In the genomic region with DNA sequence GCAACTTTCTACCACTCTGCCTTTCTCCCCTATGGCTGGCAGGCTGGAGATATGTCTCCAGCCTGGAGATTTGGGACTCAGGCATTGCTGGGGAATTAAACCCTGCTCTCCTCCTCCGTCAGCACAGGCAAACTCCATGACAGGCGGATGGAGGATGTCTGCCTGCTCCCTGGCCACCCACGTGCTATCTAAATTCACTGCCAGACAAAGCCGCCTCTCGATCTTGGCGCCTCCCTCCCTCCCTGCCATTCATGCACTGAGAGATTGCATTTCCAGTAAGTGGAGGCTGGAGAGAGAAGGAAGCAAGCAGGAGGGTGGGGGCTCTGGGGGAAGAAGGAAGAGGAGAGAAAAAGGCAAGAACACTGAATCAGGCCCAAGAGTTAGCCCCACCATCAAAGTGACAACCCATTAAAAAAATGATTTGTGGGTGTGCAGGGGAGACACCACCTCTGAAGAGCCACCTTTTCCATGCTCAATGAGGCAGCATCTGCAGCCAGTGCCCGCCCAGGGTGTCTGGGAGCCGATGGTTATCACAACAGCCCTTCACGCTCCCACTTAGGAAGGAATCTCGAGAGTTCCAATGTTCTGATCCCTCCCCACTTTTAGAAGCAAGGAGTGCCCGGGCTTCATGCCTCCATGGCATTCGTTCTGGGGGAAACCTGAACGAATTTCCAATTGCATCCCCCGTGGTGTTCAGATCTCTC, we compare ENCODE assay signal across 11 cellular contexts.
A peak's percentile ranks its signal among the peaks of the same experiment; 100 is the strongest.
DNase-seq lines count a peak whose midpoint lies in the region; ATAC-seq and TF ChIP-seq lines count a peak whose summit lies in the region.
"Had no signal": no experiment of that assay in that cellular context is flagged by ENCODE, and none has a peak within 500 bp of the region (broad histone marks: within the 10 kb centered on the region; RNA-seq: fewer than 3 reads in every experiment).

No MANE protein-coding gene starts in this region.

- H3K36me3 Mint-ChIP-seq in central memory CD8-positive, alpha-beta T cell (ENCODE audit: insufficient read depth): peaks cover 2% of the 10 kb centered on the region
- no peaks in the 10 kb centered on the region for H3K36me3 Mint-ChIP-seq in chondrocyte (ENCODE audit: low read depth)

- H3K27me3 Mint-ChIP-seq in central memory CD8-positive, alpha-beta T cell: no peaks in the 10 kb centered on the region
- H3K27me3 Mint-ChIP-seq in chondrocyte (ENCODE audit: low read depth): peaks cover 3% of the 10 kb centered on the region

- CTCF ChIA-PET in IMR-90 (lab: Yijun Ruan, JAX): no interaction called here

- H2AK9ac ChIP-seq in IMR-90 (replicated peaks; ENCODE audit: low read depth, low read length, poor library complexity): peak overlapping the region; percentile 15

- H3K4me1 Mint-ChIP-seq in central memory CD8-positive, alpha-beta T cell: peaks cover 60% of the 10 kb centered on the region
- H3K4me1 Mint-ChIP-seq in chondrocyte (ENCODE audit: low read depth): peaks cover 13% of the 10 kb centered on the region

- H3K4me3 Mint-ChIP-seq in central memory CD8-positive, alpha-beta T cell: no peak overlapping the region
- no peak overlapping the region for H3K4me3 Mint-ChIP-seq in chondrocyte (ENCODE audit: unreplicated experiment)
- H3K4me3 Mint-ChIP-seq: activated naive CD4-positive, alpha-beta T cell treated with anti-CD3 and anti-CD28 coated beads, Interleukin-2, amount 10 ng/mL, durations not matched to agents 7 days and 5 days had no signal

- H3K27me3 ChIP-seq in IMR-90 (ENCODE audit: control insufficient read depth, insufficient read depth, low read length): no peaks in the 10 kb centered on the region
- H3K27me3 ChIP-seq: gastrocnemius medialis had no signal

- H3K27ac ChIP-seq in IMR-90 (ENCODE audit: insufficient read depth, low read length): no peak overlapping the region
- H3K27ac ChIP-seq: gastrocnemius medialis had no signal

- no peak overlapping the region for H3K23ac ChIP-seq in IMR-90 (ENCODE audit: low read depth, low read length)

- no TSS peak for BruUV-seq in IMR-90 (replicated peaks; lab: Mats Ljungman, UMichigan)

- H2AFZ ChIP-seq in IMR-90 (replicated peaks; ENCODE audit: low read length, poor library complexity): peak overlapping the region; percentile 59

- H3K79me1 ChIP-seq in IMR-90 (ENCODE audit: low read depth in 1 of 2, low read length in 2 of 2): peaks cover 0 to 7% of the 10 kb centered on the region in 2 experiments; a peak in 2 of 4 replicates

- DNase-seq in Ammon's horn (ENCODE audit: low spot score) (peak; percentile 81), IMR-90 (no peak), medulla oblongata (ENCODE audit: extremely low spot score) (peak; percentile 68), HPDE6-E6E7 (ENCODE audit: extremely low spot score) (no peak), NCI-H1694 (lab: John Stamatoyannopoulos, UW) (no peak), chondrocyte (ENCODE audit: low spot score) (no peak)
- no peak for DNase-seq in central memory CD8-positive, alpha-beta T cell (ENCODE audit: low spot score in 2 of 2)
- DNase-seq: activated naive CD4-positive, alpha-beta T cell treated with anti-CD3 and anti-CD28 coated beads, Interleukin-2, amount 10 ng/mL, durations not matched to agents 7 days and 5 days; gastrocnemius medialis; stimulated activated naive CD4-positive, alpha-beta T cell treated with Interleukin-2 at 50 U/mL for 16 hours had no signal

- H2BK20ac ChIP-seq in IMR-90 (ENCODE audit: low read depth, low read length): no peak overlapping the region

- no peak overlapping the region for H4K91ac ChIP-seq in IMR-90 (ENCODE audit: insufficient read depth, low read depth, low read length)

- POLR2A ChIA-PET in IMR-90 (lab: Charles Lee; ENCODE audit: unreplicated experiment): no interaction called here

- no peaks in the 10 kb centered on the region for H3K9me3 Mint-ChIP-seq in central memory CD8-positive, alpha-beta T cell
- H3K9me3 Mint-ChIP-seq in chondrocyte (ENCODE audit: low read depth): peaks cover 5% of the 10 kb centered on the region

- ATAC-seq in IMR-90 (ENCODE audit: low read depth) (no peak; the same call in 1 of the 2 replicates), GM19397 (IDR thresholded peaks at IDR 0.05; ENCODE audit: unreplicated experiment) (no peak)
- ATAC-seq in central memory CD8-positive, alpha-beta T cell (replicated peaks; ENCODE audit: extremely low read depth, poor library complexity, severe bottlenecking): no peak
- ATAC-seq: gastrocnemius medialis had no signal

- H4K8ac ChIP-seq in IMR-90 (ENCODE audit: low read depth in 2 of 2, low read length in 2 of 2): no peak overlapping the region

- H3K36me3 ChIP-seq in IMR-90 (ENCODE audit: control insufficient read depth, insufficient read depth, low read length): no peaks in the 10 kb centered on the region
- H3K36me3 ChIP-seq: gastrocnemius medialis had no signal

- WGBS in IMR-90 (ENCODE audit: extremely low coverage in 2 of 2, insufficient read length in 1 of 2), 2 experiments: 90% methylated on average over 5 of the region's 14 CpGs; no CpG with 5 or more reads in 1 of the 2 experiments

- in situ Hi-C loops in IMR-90 (cut with MboI; ENCODE audit: low sequenced_read_pairs): no loop called here

- H3K9me1 ChIP-seq in IMR-90 (ENCODE audit: insufficient read depth, low read length): peaks cover 8% of the 10 kb centered on the region

- H3K9ac ChIP-seq in IMR-90 (ENCODE audit: low read depth, low read length): no peak overlapping the region

- no peak overlapping the region for H3K56ac ChIP-seq in IMR-90 (ENCODE audit: extremely low read depth, insufficient read depth, low read length)

- dilution Hi-C loops in IMR-90 (cut with HindIII; ENCODE audit: low sequenced_read_pairs, unreplicated experiment): no loop called here

- no peak overlapping the region for H2AK5ac ChIP-seq in IMR-90 (ENCODE audit: low read depth, low read length)

- H3K18ac ChIP-seq in IMR-90 (ENCODE audit: low read depth, low read length): no peak overlapping the region

- no peaks in the 10 kb centered on the region for H4K20me1 ChIP-seq in IMR-90 (ENCODE audit: insufficient read depth, low read length)

- H3K4me1 ChIP-seq in IMR-90 (ENCODE audit: control insufficient read depth, insufficient read depth, low read length): peaks cover 14% of the 10 kb centered on the region

- no peak overlapping the region for H3K14ac ChIP-seq in IMR-90 (replicated peaks; ENCODE audit: low read depth, low read length)

- H2BK15ac ChIP-seq in IMR-90 (ENCODE audit: low read depth, low read length): no peak overlapping the region

- no peak for TF ChIP-seq POLR2A in IMR-90 (IDR thresholded peaks at IDR 0.05; ENCODE audit: low read depth, low read length)

- no peak overlapping the region; the same call in 1 of the 2 replicates for H2BK120ac ChIP-seq in IMR-90 (ENCODE audit: low read depth, low read length)

- H2BK5ac ChIP-seq in IMR-90 (ENCODE audit: low read depth, low read length, poor library complexity, severe bottlenecking): no peak overlapping the region

- H3K4me2 ChIP-seq in IMR-90 (ENCODE audit: low read depth, low read length): no peak overlapping the region

- no peak overlapping the region for H4K5ac ChIP-seq in IMR-90 (ENCODE audit: low read depth, low read length)

- no peak for TF ChIP-seq RAD21 in IMR-90 (IDR thresholded peaks at IDR 0.05; ENCODE audit: low read length)

- H3K4me3 ChIP-seq in IMR-90 (ENCODE audit: insufficient read depth, low read depth, low read length): no peak overlapping the region
- H3K4me3 ChIP-seq: gastrocnemius medialis had no signal

- peak overlapping the region; percentile 49 for H3K27ac Mint-ChIP-seq in central memory CD8-positive, alpha-beta T cell (ENCODE audit: low read depth)
- H3K27ac Mint-ChIP-seq in chondrocyte (ENCODE audit: unreplicated experiment): no peak overlapping the region
- H3K27ac Mint-ChIP-seq: activated naive CD4-positive, alpha-beta T cell treated with anti-CD3 and anti-CD28 coated beads, Interleukin-2, amount 10 ng/mL, durations not matched to agents 7 days and 5 days had no signal

- no peak overlapping the region for H3K4ac ChIP-seq in IMR-90 (ENCODE audit: low read depth, low read length)

- intact Hi-C loops in IMR-90 (cut with micrococcal nuclease): no loop called here

- peaks cover 4% of the 10 kb centered on the region for H3K9me3 ChIP-seq in IMR-90 (ENCODE audit: control insufficient read depth, insufficient read depth, low read length)
- H3K9me3 ChIP-seq: gastrocnemius medialis had no signal

- TF ChIP-seq CTCF in IMR-90 (conservative IDR thresholded peaks at IDR 0.05; ENCODE audit: low read depth, low read length) (no peak), chondrocyte (IDR thresholded peaks at IDR 0.05) (no peak)

TF ChIP-seq in IMR-90, 13 proteins besides CTCF, POLR2A, EP300 and RAD21:
- TF ChIP-seq, protein P1, sequence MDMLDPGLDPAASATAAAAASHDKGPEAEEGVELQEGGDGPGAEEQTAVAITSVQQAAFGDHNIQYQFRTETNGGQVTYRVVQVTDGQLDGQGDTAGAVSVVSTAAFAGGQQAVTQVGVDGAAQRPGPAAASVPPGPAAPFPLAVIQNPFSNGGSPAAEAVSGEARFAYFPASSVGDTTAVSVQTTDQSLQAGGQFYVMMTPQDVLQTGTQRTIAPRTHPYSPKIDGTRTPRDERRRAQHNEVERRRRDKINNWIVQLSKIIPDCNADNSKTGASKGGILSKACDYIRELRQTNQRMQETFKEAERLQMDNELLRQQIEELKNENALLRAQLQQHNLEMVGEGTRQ (IDR thresholded peaks at IDR 0.05; ENCODE audit: low read depth, low read length): no peak
- 0 out of 2 replicates have a peak, but pooled peaks have one; percentile 28 for TF ChIP-seq MXI1 (IDR thresholded peaks at IDR 0.05; ENCODE audit: borderline replicate concordance, low read depth, low read length)

Comparison
In these comparisons a context has a peak if more than half of its experiments do, and no peak if none do; other contexts are left out.
1. DNase-seq: peak in Ammon's horn (single experiment) and medulla oblongata (single experiment); none in IMR-90 (single experiment), central memory CD8-positive, alpha-beta T cell (0 of 2), HPDE6-E6E7 (single experiment), NCI-H1694 (single experiment) and chondrocyte (single experiment).